In the genomic region with DNA sequence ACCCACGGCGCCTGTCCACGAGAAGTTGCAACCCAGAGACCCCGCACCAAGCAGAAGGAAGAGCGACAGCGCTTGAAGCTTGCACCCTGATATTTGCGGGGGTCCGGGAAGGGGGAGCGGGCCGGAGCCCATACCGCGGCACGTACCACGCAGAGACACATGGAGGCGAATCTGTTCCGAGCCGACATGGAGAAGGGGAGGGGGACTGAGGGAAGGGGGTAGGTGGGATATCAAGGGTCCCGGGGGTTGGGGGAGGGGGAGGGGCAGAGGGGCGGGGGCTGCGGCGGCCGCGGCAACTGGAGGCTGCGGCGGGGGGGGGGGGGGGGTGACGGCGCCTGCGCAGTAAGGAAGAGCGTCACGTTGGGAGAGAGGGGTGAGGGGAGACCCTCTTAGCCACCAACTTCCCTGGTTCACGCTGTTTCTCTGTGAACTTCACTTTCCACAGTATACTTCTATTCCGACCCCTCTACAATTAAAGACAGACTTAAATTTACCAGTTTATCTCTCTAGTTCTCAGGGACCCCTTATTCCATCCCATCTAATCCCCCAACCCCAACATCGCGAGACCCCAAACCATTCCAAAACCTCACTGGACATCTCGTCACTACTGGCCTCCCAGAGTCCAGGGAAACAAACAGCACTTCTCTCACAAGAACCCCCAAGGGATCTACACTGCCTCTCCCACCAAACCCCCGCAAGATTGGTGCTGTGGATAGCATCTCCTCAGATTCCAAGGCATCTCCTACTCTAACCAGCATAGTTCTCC, we compare ENCODE assay signal across 16 cellular contexts. TPM values are rescaled to one million over a fixed set of nuclear protein-coding genes. Genes with fewer than 3 reads are reported as not detected.
A peak's percentile ranks its signal among the peaks of the same experiment; 100 is the strongest.
DNase-seq lines count a peak whose midpoint lies in the region; ATAC-seq and TF ChIP-seq lines count a peak whose summit lies in the region.
"Had no signal": no experiment of that assay in that cellular context is flagged by ENCODE, and none has a peak within 500 bp of the region (broad histone marks: within the 10 kb centered on the region; RNA-seq: fewer than 3 reads in every experiment).

No MANE protein-coding gene starts in this region.

- peaks cover 27% of the 10 kb centered on the region for H3K4me1 ChIP-seq in CD8-positive, alpha-beta memory T cell (ENCODE audit: insufficient read depth, low read length)

- H3K27ac Mint-ChIP-seq in CD8-positive, alpha-beta memory T cell: peak overlapping the region in 5 of 8 donors; percentile 7 to 81 (median 62)
- H3K27ac Mint-ChIP-seq in naive thymus-derived CD8-positive, alpha-beta T cell: peak overlapping the region in 6 of 10 donors; percentile 11 to 91 (median 26)
- H3K27ac Mint-ChIP-seq in Calu3 (ENCODE audit: unreplicated experiment): no peak overlapping the region
- H3K27ac Mint-ChIP-seq: activated T-helper 17 cell treated with anti-CD3 and anti-CD28 coated beads, Interleukin-2, amount 50 U/mL, for 72 hours had no signal

- CTCF ChIA-PET in CD8-positive, alpha-beta memory T cell (lab: Charles Lee): no interaction called here
- CTCF ChIA-PET in Calu3 (lab: Charles Lee): no interaction called here

- H3K36me3 Mint-ChIP-seq in CD8-positive, alpha-beta memory T cell: no peaks in the 10 kb centered on the region
- peaks cover 0 to 2% (median 0%) of the 10 kb centered on the region in 3 donors for H3K36me3 Mint-ChIP-seq in naive thymus-derived CD8-positive, alpha-beta T cell
- H3K36me3 Mint-ChIP-seq in Calu3 (ENCODE audit: insufficient read depth, unreplicated experiment): peaks cover 19% of the 10 kb centered on the region

- H3K27ac ChIP-seq in CD8-positive, alpha-beta memory T cell (ENCODE audit: low read depth, low read length): no peak overlapping the region
- H3K27ac ChIP-seq: breast epithelium, C4-2B had no signal

- no TSS peak for BruUV-seq in Calu3 (replicated peaks; lab: Mats Ljungman, UMichigan)

- TF ChIP-seq CTCF in epithelial cell of esophagus (IDR thresholded peaks at IDR 0.05; ENCODE audit: insufficient read depth, low read depth, low read length, missing control alignments) (no peak), Calu3 (IDR thresholded peaks at IDR 0.05; ENCODE audit: unreplicated experiment) (no peak)

- H3K9me3 ChIP-seq in CD8-positive, alpha-beta memory T cell (ENCODE audit: low read length): no peaks in the 10 kb centered on the region
- H3K9me3 ChIP-seq: breast epithelium had no signal

- peak overlapping the region in 1 of 7 donors; percentile 20 for H3K4me3 Mint-ChIP-seq in CD8-positive, alpha-beta memory T cell
- H3K4me3 Mint-ChIP-seq in naive thymus-derived CD8-positive, alpha-beta T cell: peak overlapping the region in 2 of 10 donors; percentile 6 to 12
- no peak overlapping the region for H3K4me3 Mint-ChIP-seq in Calu3 (ENCODE audit: low read depth, unreplicated experiment)
- H3K4me3 Mint-ChIP-seq: activated T-helper 17 cell treated with anti-CD3 and anti-CD28 coated beads, Interleukin-2, amount 50 U/mL, for 72 hours had no signal

- POLR2A ChIA-PET in CD8-positive, alpha-beta memory T cell (lab: Charles Lee): no interaction called here
- POLR2A ChIA-PET in naive thymus-derived CD8-positive, alpha-beta T cell (lab: Charles Lee): no interaction called here

- H3K9me3 Mint-ChIP-seq in CD8-positive, alpha-beta memory T cell: peaks cover 0 to 1% (median 0%) of the 10 kb centered on the region in 5 donors
- no peaks in the 10 kb centered on the region for H3K9me3 Mint-ChIP-seq in naive thymus-derived CD8-positive, alpha-beta T cell
- H3K9me3 Mint-ChIP-seq in Calu3 (ENCODE audit: low read depth, unreplicated experiment): no peaks in the 10 kb centered on the region
- H3K9me3 Mint-ChIP-seq: activated T-helper 17 cell treated with anti-CD3 and anti-CD28 coated beads, Interleukin-2, amount 50 U/mL, for 72 hours had no signal

- no peaks in the 10 kb centered on the region for H3K36me3 ChIP-seq in CD8-positive, alpha-beta memory T cell (ENCODE audit: insufficient read depth, low read length)
- H3K36me3 ChIP-seq: breast epithelium had no signal

- no peak overlapping the region for H3K4me3 ChIP-seq in CD8-positive, alpha-beta memory T cell (ENCODE audit: low read length)
- peak overlapping the region; percentile 33 for H3K4me3 ChIP-seq in epithelial cell of esophagus (ENCODE audit: low read length)

- no peak for DNase-seq in CD8-positive, alpha-beta memory T cell
- DNase-seq in NCI-H69 (lab: John Stamatoyannopoulos, UW): peak; percentile 35
- DNase-seq in epithelial cell of esophagus (ENCODE audit: low read depth): no peak
- DNase-seq in naive thymus-derived CD8-positive, alpha-beta T cell: no peak
- no peak for DNase-seq in Calu3
- no peak for DNase-seq in ureter (ENCODE audit: low spot score)
- no peak for DNase-seq in NCI-H2196 treated with DMSO at 0.1 percent for 48 hours (lab: John Stamatoyannopoulos, UW; ENCODE audit: unreplicated experiment)
- no peak for DNase-seq in NCI-H526 treated with DMSO at 0.1 percent for 48 hours (lab: John Stamatoyannopoulos, UW)
- DNase-seq: activated CD4-positive, alpha-beta T cell treated with anti-CD3 and anti-CD28 coated beads, Interleukin-2, amount 50 U/mL, for 48 hours; GDM1; RPMI8226; T1000 had no signal

- H3K27me3 Mint-ChIP-seq in CD8-positive, alpha-beta memory T cell: peaks cover 9 to 13% of the 10 kb centered on the region in 2 donors
- H3K27me3 Mint-ChIP-seq in naive thymus-derived CD8-positive, alpha-beta T cell: peaks cover 0 to 2% (median 0%) of the 10 kb centered on the region in 5 donors
- H3K27me3 Mint-ChIP-seq in Calu3 (ENCODE audit: unreplicated experiment): peaks cover 89% of the 10 kb centered on the region

- intact Hi-C loops in Calu3 (cut with micrococcal nuclease; ENCODE audit: unreplicated experiment): no loop called here

- no peaks in the 10 kb centered on the region for H3K27me3 ChIP-seq in CD8-positive, alpha-beta memory T cell (ENCODE audit: insufficient read depth, low read length, poor library complexity, severe bottlenecking)
- H3K27me3 ChIP-seq: breast epithelium had no signal

- ATAC-seq in naive thymus-derived CD8-positive, alpha-beta T cell: no peak
- ATAC-seq: activated T-helper 17 cell treated with anti-CD3 and anti-CD28 coated beads, Interleukin-2, amount 50 U/mL, for 72 hours; esophagus mucosa had no signal

- peaks cover 26 to 36% (median 35%) of the 10 kb centered on the region in 3 donors for H3K4me1 Mint-ChIP-seq in CD8-positive, alpha-beta memory T cell
- peaks cover 36 to 46% (median 43%) of the 10 kb centered on the region in 4 donors for H3K4me1 Mint-ChIP-seq in naive thymus-derived CD8-positive, alpha-beta T cell
- peaks cover 24% of the 10 kb centered on the region for H3K4me1 Mint-ChIP-seq in Calu3 (ENCODE audit: low read depth, unreplicated experiment)

RNA-seq across cellular contexts. Expression of a gene that starts 7.9 kb away (rescaled TPM):
- 1 to 10 TPM; 3.5 to 4.4 TPM for total RNA-seq in CD8-positive, alpha-beta memory T cell
- 0.45 TPM for polyA plus RNA-seq in CD8-positive, alpha-beta memory T cell
- 10 to 100 TPM in 1 of 2 experiments, 1 to 10 TPM in 1; 8.4 to 10.2 TPM for total RNA-seq in naive thymus-derived CD8-positive, alpha-beta T cell
- polyA plus RNA-seq in naive thymus-derived CD8-positive, alpha-beta T cell: under 1 TPM; 0.24 to 0.62 (median 0.33) TPM
- 2.0 and 4.6 TPM in 2 replicates for total RNA-seq in Calu3 (2022)
- 26.8 TPM for total RNA-seq in ureter

RNA-seq across cellular contexts. Expression of a gene that starts 8.0 kb away (rescaled TPM):
- 100 to 1,000 TPM; 281 to 288 TPM for total RNA-seq in CD8-positive, alpha-beta memory T cell
- polyA plus RNA-seq in CD8-positive, alpha-beta memory T cell: 109 TPM
- 100 to 1,000 TPM; 402 TPM for total RNA-seq in naive thymus-derived CD8-positive, alpha-beta T cell
- 10 to 100 TPM; 78.8 to 91.2 (median 85.2) TPM for polyA plus RNA-seq in naive thymus-derived CD8-positive, alpha-beta T cell
- 552 and 615 TPM in 2 replicates for total RNA-seq in Calu3 (2022)
- 855 TPM for total RNA-seq in ureter

RNA-seq across cellular contexts. Expression of a gene that starts 22.6 kb away (rescaled TPM):
- total RNA-seq in CD8-positive, alpha-beta memory T cell: 10 to 100 TPM; 61.8 to 65.5 TPM
- polyA plus RNA-seq in CD8-positive, alpha-beta memory T cell: 24.0 TPM
- 10 to 100 TPM; 80.7 to 81.5 TPM for total RNA-seq in naive thymus-derived CD8-positive, alpha-beta T cell
- 10 to 100 TPM; 19.3 to 26.5 (median 19.3) TPM for polyA plus RNA-seq in naive thymus-derived CD8-positive, alpha-beta T cell
- total RNA-seq in Calu3 (2022): 44.8 and 45.7 TPM in 2 replicates
- 38.4 TPM for total RNA-seq in ureter

RNA-seq across cellular contexts. Expression of a gene that starts 27.6 kb away (rescaled TPM):
- 10 to 100 TPM; 48.0 to 51.9 TPM for total RNA-seq in CD8-positive, alpha-beta memory T cell
- 25.8 TPM for polyA plus RNA-seq in CD8-positive, alpha-beta memory T cell
- 10 to 100 TPM; 49.9 to 53.9 TPM for total RNA-seq in naive thymus-derived CD8-positive, alpha-beta T cell
- polyA plus RNA-seq in naive thymus-derived CD8-positive, alpha-beta T cell: 10 to 100 TPM; 18.1 to 35.7 (median 22.2) TPM
- total RNA-seq in Calu3 (2022) (30.2 and 31.6 TPM in 2 replicates), ureter (37.6 TPM)

RNA-seq across cellular contexts. Expression of a gene that starts 30.6 kb away (rescaled TPM):
- total RNA-seq in CD8-positive, alpha-beta memory T cell: 100 to 1,000 TPM; 156 to 165 TPM
- polyA plus RNA-seq in CD8-positive, alpha-beta memory T cell: 914 TPM
- 100 to 1,000 TPM; 268 to 280 TPM for total RNA-seq in naive thymus-derived CD8-positive, alpha-beta T cell
- polyA plus RNA-seq in naive thymus-derived CD8-positive, alpha-beta T cell: 100 to 1,000 TPM; 799 to 964 (median 817) TPM
- total RNA-seq in Calu3 (2022): 183 and 188 TPM in 2 replicates
- total RNA-seq in ureter: 453 TPM
